Comparison of ENCODE assay signal across 17 cellular contexts in genomic region chr14:71430321-71431168, GRCh38.
DNase-seq lines count a peak whose midpoint lies in the region; ATAC-seq and TF ChIP-seq lines count a peak whose summit lies in the region.
"Had no signal": no experiment of that assay in that cellular context is flagged by ENCODE, and none has a peak within 500 bp of the region (broad histone marks: within the 10 kb centered on the region; RNA-seq: fewer than 3 reads in every experiment).

No MANE protein-coding gene starts in this region.

- H3K79me2 ChIP-seq in H9 (ENCODE audit: insufficient read depth, low read length), result no peaks in the 10 kb centered on the region
- H3K79me2 ChIP-seq in OCI-LY3 (ENCODE audit: low read length), result no peaks in the 10 kb centered on the region; the same call in 1 of the 2 replicates

- H3K4me1 ChIP-seq in H9 (ENCODE audit: insufficient read depth, low read length), result no peaks in the 10 kb centered on the region; the same call in 1 of the 2 replicates
- peaks cover 11% of the 10 kb centered on the region for H3K4me1 ChIP-seq in OCI-LY3 (ENCODE audit: low read length)
- H3K4me1 ChIP-seq in lower lobe of right lung, result no peaks in the 10 kb centered on the region
- no peaks in the 10 kb centered on the region for H3K4me1 ChIP-seq in tibial artery
- H3K4me1 ChIP-seq: parathyroid adenoma had no signal

- no peak overlapping the region for H3K4me3 Mint-ChIP-seq in activated CD4-positive, alpha-beta T cell treated with anti-CD3 and anti-CD28 coated beads, Interleukin-2, amount 10 ng/mL, durations not matched to agents 24 days and 14 days
- H3K4me3 Mint-ChIP-seq in H9, result peak overlapping the region in 1 of 2 experiments; percentile 52; a peak in 2 of 5 replicates

- no CpG with 5 or more reads among the region's 5 CpGs for WGBS in H9 (ENCODE audit: extremely low coverage, insufficient read length, low lambda C conversion rate)

- no peak overlapping the region for H4K91ac ChIP-seq in H9 (ENCODE audit: insufficient read length, low read depth, low read length)

- DNase-seq in activated CD4-positive, alpha-beta T cell treated with anti-CD3 and anti-CD28 coated beads, Interleukin-2, amount 10 ng/mL, durations not matched to agents 24 days and 14 days, result peak; percentile 48
- DNase-seq in activated CD4-positive, alpha-beta T cell treated with anti-CD3 and anti-CD28 coated beads, Interleukin-2, amount 50 U/mL, for 48 hours, result no peak
- no peak for DNase-seq in H9
- no peak for DNase-seq in lower lobe of right lung
- DNase-seq in SW480 (ENCODE audit: low spot score), result no peak
- no peak for DNase-seq in tibial artery
- DNase-seq: 8988T; GOT3; Kasumi-1; left ventricle myocardium superior; NCI-H146; NCI-H510A; stimulated activated CD4-positive, alpha-beta T cell treated with anti-CD3 and anti-CD28 coated beads, Interleukin-4, amount 100 ng/mL, for 1 hour had no signal

- H3K4me3 ChIP-seq in OCI-LY3 (ENCODE audit: low read length) (peak overlapping the region; percentile 41), lower lobe of right lung (no peak overlapping the region), tibial artery (no peak overlapping the region)

- H3K18ac ChIP-seq in H9 (ENCODE audit: insufficient read length, low read depth, low read length), result no peak overlapping the region

- H3K9ac ChIP-seq in H9 (ENCODE audit: extremely low read depth, insufficient read length, low read length) (no peak overlapping the region), OCI-LY3 (ENCODE audit: low read length) (peak overlapping the region; percentile 17; the same call in 1 of the 2 replicates)
- H3K9ac ChIP-seq: parathyroid adenoma had no signal

- H4K20me1 ChIP-seq in H9 (ENCODE audit: control insufficient read depth, insufficient read depth, insufficient read length) (no peaks in the 10 kb centered on the region), OCI-LY3 (ENCODE audit: insufficient read depth, low read length) (no peaks in the 10 kb centered on the region)

- no peak overlapping the region for H2AK5ac ChIP-seq in H9 (ENCODE audit: insufficient read length, low read length)

- no peak overlapping the region for H4K8ac ChIP-seq in H9 (replicated peaks; ENCODE audit: insufficient read length, low read depth, low read length)

- H3K23ac ChIP-seq in H9 (ENCODE audit: insufficient read length, low read depth, low read length), result no peak overlapping the region

- no peak overlapping the region for H3K56ac ChIP-seq in H9 (ENCODE audit: insufficient read length, low read depth, low read length)

- no peak overlapping the region for H3K27ac Mint-ChIP-seq in activated CD4-positive, alpha-beta T cell treated with anti-CD3 and anti-CD28 coated beads, Interleukin-2, amount 10 ng/mL, durations not matched to agents 24 days and 14 days
- H3K27ac Mint-ChIP-seq in H9, result peak overlapping the region; percentile 13 to 93 (median 32); a peak in 3 of 7 replicates

- no peaks in the 10 kb centered on the region for H3K9me3 ChIP-seq in H9 (ENCODE audit: control insufficient read depth, low read depth, low read length)
- peaks cover 4% of the 10 kb centered on the region; the same call in 1 of the 2 replicates for H3K9me3 ChIP-seq in OCI-LY3 (ENCODE audit: insufficient read depth, low read length)
- H3K9me3 ChIP-seq in lower lobe of right lung, result peaks cover 6% of the 10 kb centered on the region
- H3K9me3 ChIP-seq in tibial artery, result peaks cover 0 to 5% (median 5%) of the 10 kb centered on the region in 3 donors

- H4K5ac ChIP-seq in H9 (ENCODE audit: insufficient read length, low read depth, low read length), result no peak overlapping the region

- no peak overlapping the region for H3K4ac ChIP-seq in H9 (ENCODE audit: low read depth, low read length)

- H2BK120ac ChIP-seq in H9 (ENCODE audit: low read depth, low read length, poor library complexity, severe bottlenecking), result no peak overlapping the region

- peak overlapping the region; percentile 47 for H3K27ac ChIP-seq in H9 (ENCODE audit: insufficient read length, low read depth, low read length)
- H3K27ac ChIP-seq in OCI-LY3 (ENCODE audit: low read length), result no peak overlapping the region
- H3K27ac ChIP-seq in lower lobe of right lung, result no peak overlapping the region
- H3K27ac ChIP-seq in tibial artery, result no peak overlapping the region
- H3K27ac ChIP-seq: C4-2B, parathyroid adenoma had no signal

- no peak overlapping the region for H2BK12ac ChIP-seq in H9 (ENCODE audit: insufficient read length, low read depth, low read length)

- H2AFZ ChIP-seq in H9 (ENCODE audit: low read length) (no peak overlapping the region), OCI-LY3 (ENCODE audit: low read depth, low read length) (no peak overlapping the region)
- H2AFZ ChIP-seq: parathyroid adenoma had no signal

- H3K4me1 Mint-ChIP-seq in activated CD4-positive, alpha-beta T cell treated with anti-CD3 and anti-CD28 coated beads, Interleukin-2, amount 10 ng/mL, durations not matched to agents 24 days and 14 days, result peaks cover 14% of the 10 kb centered on the region
- H3K4me1 Mint-ChIP-seq in H9, result peaks cover 37 to 57% of the 10 kb centered on the region in 2 experiments

- H3K14ac ChIP-seq in H9 (ENCODE audit: insufficient read depth, low read length), result no peak overlapping the region

- TF ChIP-seq CTCF in H9 (conservative IDR thresholded peaks at IDR 0.05) (no peak), OCI-LY3 (IDR thresholded peaks at IDR 0.05; ENCODE audit: low read depth, low read length) (no peak), lower lobe of right lung (IDR thresholded peaks at IDR 0.05) (no peak), tibial artery (IDR thresholded peaks at IDR 0.05) (no peak)

- peaks cover 5% of the 10 kb centered on the region for H3K9me3 Mint-ChIP-seq in activated CD4-positive, alpha-beta T cell treated with anti-CD3 and anti-CD28 coated beads, Interleukin-2, amount 10 ng/mL, durations not matched to agents 24 days and 14 days
- peaks cover 19 to 21% of the 10 kb centered on the region in 2 experiments for H3K9me3 Mint-ChIP-seq in H9

- H2BK20ac ChIP-seq in H9 (ENCODE audit: low read depth, low read length, poor library complexity, severe bottlenecking), result no peak overlapping the region

- ATAC-seq in lower lobe of right lung (no peak), GM21528 (IDR thresholded peaks at IDR 0.05; ENCODE audit: low FRiP score, unreplicated experiment) (no peak)
- ATAC-seq: left ventricle myocardium superior had no signal

- H3K36me3 ChIP-seq in OCI-LY3 (replicated peaks; ENCODE audit: low read depth, low read length), result peaks cover 11% of the 10 kb centered on the region
- no peaks in the 10 kb centered on the region for H3K36me3 ChIP-seq in lower lobe of right lung
- peaks cover 0 to 3% (median 0%) of the 10 kb centered on the region in 3 donors for H3K36me3 ChIP-seq in tibial artery

- H3K4me2 ChIP-seq in H9 (ENCODE audit: insufficient read depth, insufficient read length, low read length), result no peak overlapping the region
- peak overlapping the region; percentile 63 for H3K4me2 ChIP-seq in OCI-LY3 (ENCODE audit: low read length)

- intact Hi-C loops in activated CD4-positive, alpha-beta T cell treated with anti-CD3 and anti-CD28 coated beads, Interleukin-2, amount 10 ng/mL, durations not matched to agents 24 days and 14 days (cut with micrococcal nuclease), result no loop called here
- intact Hi-C loops in lower lobe of right lung (cut with DNase I), result no loop called here
- intact Hi-C loops in tibial artery (cut with DNase I; ENCODE audit: low total_unique reads), result no loop called here

- no peak overlapping the region for H2BK15ac ChIP-seq in H9 (ENCODE audit: low read depth, low read length)

- H3K23me2 ChIP-seq in H9 (ENCODE audit: insufficient read length, low read depth, low read length, poor library complexity, severe bottlenecking), result no peaks in the 10 kb centered on the region

- H2BK5ac ChIP-seq in H9 (ENCODE audit: insufficient read length, low read length), result no peak overlapping the region

- no peaks in the 10 kb centered on the region for H3K27me3 Mint-ChIP-seq in activated CD4-positive, alpha-beta T cell treated with anti-CD3 and anti-CD28 coated beads, Interleukin-2, amount 10 ng/mL, durations not matched to agents 24 days and 14 days
- no peaks in the 10 kb centered on the region for H3K27me3 Mint-ChIP-seq in H9 (ENCODE audit: low read depth)

- H3K36me3 Mint-ChIP-seq in activated CD4-positive, alpha-beta T cell treated with anti-CD3 and anti-CD28 coated beads, Interleukin-2, amount 10 ng/mL, durations not matched to agents 24 days and 14 days (ENCODE audit: low read depth), result peaks cover 37% of the 10 kb centered on the region
- peaks cover 15 to 31% (median 28%) of the 10 kb centered on the region in 3 experiments for H3K36me3 Mint-ChIP-seq in H9 (ENCODE audit: insufficient read depth in 1 of 3, low read depth in 3 of 3)

- peaks cover 6% of the 10 kb centered on the region for H3K79me1 ChIP-seq in H9 (ENCODE audit: insufficient read depth, low read depth, low read length, poor library complexity, severe bottlenecking)

- no peak overlapping the region for H3T11ph ChIP-seq in H9 (ENCODE audit: low read length)

- H3K27me3 ChIP-seq in H9 (ENCODE audit: insufficient read depth, low read length) (no peaks in the 10 kb centered on the region), OCI-LY3 (ENCODE audit: low read depth, low read length) (no peaks in the 10 kb centered on the region), lower lobe of right lung (ENCODE audit: low read depth) (no peaks in the 10 kb centered on the region), tibial artery (no peaks in the 10 kb centered on the region)
